In the genomic region with DNA sequence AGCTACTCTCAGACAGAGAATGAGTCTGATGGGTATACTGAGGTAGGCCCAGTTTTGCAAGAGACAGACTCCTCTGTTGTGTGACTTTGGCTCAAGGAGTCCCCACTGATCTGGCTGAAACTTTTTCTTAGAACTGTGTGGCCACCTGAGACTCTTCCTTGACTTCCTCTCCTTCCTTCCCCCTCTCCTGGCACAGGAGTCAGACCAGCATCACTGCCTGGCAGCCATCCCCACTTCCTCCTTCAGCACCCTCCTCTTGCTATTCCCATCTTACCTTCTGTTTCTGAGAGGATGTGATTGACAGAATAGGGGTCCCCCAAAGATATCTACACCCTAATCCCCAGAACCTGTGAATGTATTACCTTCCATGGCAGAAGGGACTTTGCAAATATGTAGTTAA, we compare ENCODE assay signal across 24 cellular contexts.
"Had no signal": no experiment of that assay in that cellular context is flagged by ENCODE, and none has a peak within 500 bp of the region (broad histone marks: within the 10 kb centered on the region; RNA-seq: fewer than 3 reads in every experiment).

No MANE protein-coding gene starts in this region.

- H3K9me3 ChIP-seq: suprapubic skin, testis, thoracic aorta, thyroid gland, tibial artery, transverse colon, uterus, vagina had no signal

- H3K4me1 ChIP-seq: stomach, suprapubic skin, thyroid gland, tibial artery, tibial nerve, transverse colon, upper lobe of left lung, upper lobe of right lung, uterus, vagina had no signal

- H3K36me3 ChIP-seq: stomach, suprapubic skin, thoracic aorta, thyroid gland, tibial artery, tibial nerve, transverse colon, upper lobe of left lung, upper lobe of right lung, uterus, vagina had no signal

- H3K4me3 ChIP-seq: stomach, suprapubic skin, testis, thoracic aorta, thyroid gland, tibial artery, tibial nerve, transverse colon, upper lobe of left lung, upper lobe of right lung, uterus, vagina had no signal

- H3K27ac ChIP-seq: stomach, suprapubic skin, testis, thoracic aorta, thyroid gland, tibial artery, tibial nerve, transverse colon, upper lobe of left lung, upper lobe of right lung, uterus, vagina had no signal

- DNase-seq: stimulated activated CD4-positive, alpha-beta T cell treated with anti-CD3 and anti-CD28 coated beads, Interleukin-2, amount 100 ng/mL, for 48 hours; stimulated activated CD4-positive, alpha-beta T cell treated with anti-CD3 and anti-CD28 coated beads, Interleukin-4, amount 100 ng/mL, for 1 hour; stimulated activated CD4-positive, alpha-beta T cell treated with anti-CD3 and anti-CD28 coated beads, Interleukin-4, amount 100 ng/mL, for 24 hours; stimulated activated CD4-positive, alpha-beta T cell treated with anti-CD3 and anti-CD28 coated beads, Interleukin-4, amount 100 ng/mL, for 4 hours; stimulated activated CD8-positive, alpha-beta memory T cell treated with anti-CD3 and anti-CD28 coated beads, Interleukin-4, amount 100 ng/mL, for 48 hours; stimulated activated naive B cell treated with anti-CD40 and anti-IgM and Interleukin-4, amounts not matched to agents 10 μg/mL and 1 μg/mL and 100 μg/mL, for 72 hours; stimulated activated naive CD4-positive, alpha-beta T cell; stimulated activated naive CD4-positive, alpha-beta T cell treated with Interleukin-2 at 50 U/mL for 16 hours; stimulated activated naive CD8-positive, alpha-beta T cell treated with anti-CD3 and anti-CD28 coated beads, Interleukin-15, amount 100 ng/mL, for 72 hours; stimulated activated naive CD8-positive, alpha-beta T cell treated with anti-CD3 and anti-CD28 coated beads, Interleukin-15, Interleukin-2, amounts not matched to agents 100 U/mL and 50 U/mL, for 24 hours; stomach; substantia nigra; testis; thyroid gland; tibial artery; transverse colon; trophoblast cell; upper lobe of left lung; upper lobe of right lung; uterus had no signal
